10 cellular contexts compared by ENCODE assay signal in the genomic region with DNA sequence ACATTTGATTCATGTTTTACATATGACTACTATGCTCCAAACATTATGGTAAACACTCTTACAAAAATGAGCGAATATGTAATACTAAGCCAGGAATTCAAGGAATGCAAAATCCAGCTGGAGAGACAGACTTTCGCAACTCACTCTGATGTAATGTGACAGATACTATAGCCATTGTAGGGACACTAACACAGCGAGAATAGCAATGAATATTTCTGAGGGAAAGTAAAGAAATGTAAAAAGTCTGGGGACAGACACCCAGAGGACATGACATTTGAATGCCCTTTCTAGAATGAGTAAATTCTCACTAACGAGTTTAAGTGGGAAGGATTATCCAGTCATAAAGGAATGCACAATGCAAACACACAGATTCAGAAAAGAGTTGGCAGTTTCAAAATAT.
DNase-seq lines count a peak whose midpoint lies in the region; ATAC-seq and TF ChIP-seq lines count a peak whose summit lies in the region.
"Had no signal": no experiment of that assay in that cellular context is flagged by ENCODE, and none has a peak within 500 bp of the region (broad histone marks: within the 10 kb centered on the region; RNA-seq: fewer than 3 reads in every experiment).

No MANE protein-coding gene starts in this region.

- H3K9me3 Mint-ChIP-seq in GM23338 (no peaks in the 10 kb centered on the region; the same call in 2 of the 3 replicates), progenitor cell of endocrine pancreas (ENCODE audit: low read depth) (no peaks in the 10 kb centered on the region)

- H3K27ac ChIP-seq in GM23338 (ENCODE audit: low read depth) (no peak overlapping the region; the same call in 1 of the 2 replicates), SJSA1 (peak overlapping the region; percentile 94)
- H3K27ac ChIP-seq: HL-60, ovary had no signal

- H3K4me1 ChIP-seq in GM23338 (ENCODE audit: insufficient read depth) (peaks cover 18% of the 10 kb centered on the region), SJSA1 (replicated peaks) (peaks cover 18% of the 10 kb centered on the region)

- peak overlapping the region; percentile 24 for H3K27ac Mint-ChIP-seq in GM23338
- H3K27ac Mint-ChIP-seq in progenitor cell of endocrine pancreas, result peak overlapping the region; percentile 12

- no peak overlapping the region for H2AFZ ChIP-seq in GM23338

- no peak overlapping the region for H3K4me2 ChIP-seq in GM23338

- no peaks in the 10 kb centered on the region for H3K79me2 ChIP-seq in GM23338 (replicated peaks; ENCODE audit: insufficient read depth)

- H4K20me1 ChIP-seq in GM23338 (replicated peaks; ENCODE audit: insufficient read depth), result no peaks in the 10 kb centered on the region

- H3K27me3 ChIP-seq in GM23338 (ENCODE audit: insufficient read depth), result no peaks in the 10 kb centered on the region
- H3K27me3 ChIP-seq in SJSA1 (replicated peaks), result no peaks in the 10 kb centered on the region

- no peaks in the 10 kb centered on the region for H3K9me3 ChIP-seq in SJSA1 (replicated peaks)
- H3K9me3 ChIP-seq: ovary had no signal

- H3F3A ChIP-seq in GM23338 (replicated peaks; ENCODE audit: low read depth), result no peaks in the 10 kb centered on the region

- H3K4me3 Mint-ChIP-seq in GM23338 (no peak overlapping the region), progenitor cell of endocrine pancreas (ENCODE audit: low read depth) (no peak overlapping the region)

- H3K36me3 ChIP-seq in GM23338 (ENCODE audit: insufficient read depth) (no peaks in the 10 kb centered on the region; the same call in 1 of the 2 replicates), SJSA1 (no peaks in the 10 kb centered on the region)
- H3K36me3 ChIP-seq: ovary had no signal

- no peak for ATAC-seq in GM23338
- no peak for ATAC-seq in HG02840 (IDR thresholded peaks at IDR 0.05; ENCODE audit: low FRiP score, unreplicated experiment)

- DNase-seq in GM23338 (ENCODE audit: low spot score) (peak; percentile 52), SJSA1 (ENCODE audit: low read depth in 1 of 2, low spot score in 2 of 2) (peak in 1 of 2 experiments; percentile 86), fibroblast of the aortic adventitia (ENCODE audit: low read depth) (peak; percentile 94), progenitor cell of endocrine pancreas (ENCODE audit: low spot score, unreplicated experiment) (no peak), UCSD-AML1 (lab: John Stamatoyannopoulos, UW; ENCODE audit: unreplicated experiment) (no peak), T-helper 2 cell (no peak), NCI-H524 (lab: John Stamatoyannopoulos, UW) (no peak)
- DNase-seq: ovary had no signal

- H3K27me3 Mint-ChIP-seq in GM23338 (ENCODE audit: insufficient read depth, low read depth, poor library complexity), result peaks cover 5% of the 10 kb centered on the region
- H3K27me3 Mint-ChIP-seq in progenitor cell of endocrine pancreas, result no peaks in the 10 kb centered on the region

- no peaks in the 10 kb centered on the region; the same call in 2 of the 3 replicates for H3K36me3 Mint-ChIP-seq in GM23338 (ENCODE audit: low read depth)
- peaks cover 15% of the 10 kb centered on the region for H3K36me3 Mint-ChIP-seq in progenitor cell of endocrine pancreas (ENCODE audit: insufficient read depth)

- no peaks in the 10 kb centered on the region for H3K9me2 ChIP-seq in GM23338 (ENCODE audit: insufficient read depth)

- H3K4me1 Mint-ChIP-seq in GM23338 (peaks cover 14% of the 10 kb centered on the region), progenitor cell of endocrine pancreas (ENCODE audit: low read depth) (peaks cover 8% of the 10 kb centered on the region)

- TF ChIP-seq CTCF in GM23338 (conservative IDR thresholded peaks at IDR 0.05; ENCODE audit: low read depth in 2 of 2) (no peak), fibroblast of the aortic adventitia (IDR thresholded peaks at IDR 0.05; ENCODE audit: insufficient read depth, low read length) (no peak), progenitor cell of endocrine pancreas (IDR thresholded peaks at IDR 0.05; ENCODE audit: unreplicated experiment) (no peak)

- H3K4me3 ChIP-seq in GM23338 (no peak overlapping the region), SJSA1 (peak overlapping the region; percentile 7), fibroblast of the aortic adventitia (ENCODE audit: low read depth, low read length) (no peak overlapping the region)
- H3K4me3 ChIP-seq: ovary had no signal

TF ChIP-seq in GM23338, 12 proteins besides CTCF, POLR2A, EP300 and RAD21 (continues in another document):
- TF ChIP-seq EZH2phosphoT487 (IDR thresholded peaks at IDR 0.05; ENCODE audit: unreplicated experiment) (no peak), ZNF114 (CRISPR knock-in tag; IDR thresholded peaks at IDR 0.05) (no peak), NANOG (IDR thresholded peaks at IDR 0.05; ENCODE audit: borderline replicate concordance) (no peak), EZH2 (IDR thresholded peaks at IDR 0.05; ENCODE audit: low read depth, unreplicated experiment) (no peak), ZNF331 (CRISPR knock-in tag; IDR thresholded peaks at IDR 0.05; ENCODE audit: low read depth) (no peak), POLR2AphosphoS5 (IDR thresholded peaks at IDR 0.05; ENCODE audit: low read depth) (no peak), CREB1 (CRISPR knock-in tag; IDR thresholded peaks at IDR 0.05; ENCODE audit: low read depth) (no peak), STAT1 (IDR thresholded peaks at IDR 0.05; ENCODE audit: unreplicated experiment) (no peak), JUNB (IDR thresholded peaks at IDR 0.05; ENCODE audit: unreplicated experiment) (no peak)
- TF ChIP-seq, protein P1, sequence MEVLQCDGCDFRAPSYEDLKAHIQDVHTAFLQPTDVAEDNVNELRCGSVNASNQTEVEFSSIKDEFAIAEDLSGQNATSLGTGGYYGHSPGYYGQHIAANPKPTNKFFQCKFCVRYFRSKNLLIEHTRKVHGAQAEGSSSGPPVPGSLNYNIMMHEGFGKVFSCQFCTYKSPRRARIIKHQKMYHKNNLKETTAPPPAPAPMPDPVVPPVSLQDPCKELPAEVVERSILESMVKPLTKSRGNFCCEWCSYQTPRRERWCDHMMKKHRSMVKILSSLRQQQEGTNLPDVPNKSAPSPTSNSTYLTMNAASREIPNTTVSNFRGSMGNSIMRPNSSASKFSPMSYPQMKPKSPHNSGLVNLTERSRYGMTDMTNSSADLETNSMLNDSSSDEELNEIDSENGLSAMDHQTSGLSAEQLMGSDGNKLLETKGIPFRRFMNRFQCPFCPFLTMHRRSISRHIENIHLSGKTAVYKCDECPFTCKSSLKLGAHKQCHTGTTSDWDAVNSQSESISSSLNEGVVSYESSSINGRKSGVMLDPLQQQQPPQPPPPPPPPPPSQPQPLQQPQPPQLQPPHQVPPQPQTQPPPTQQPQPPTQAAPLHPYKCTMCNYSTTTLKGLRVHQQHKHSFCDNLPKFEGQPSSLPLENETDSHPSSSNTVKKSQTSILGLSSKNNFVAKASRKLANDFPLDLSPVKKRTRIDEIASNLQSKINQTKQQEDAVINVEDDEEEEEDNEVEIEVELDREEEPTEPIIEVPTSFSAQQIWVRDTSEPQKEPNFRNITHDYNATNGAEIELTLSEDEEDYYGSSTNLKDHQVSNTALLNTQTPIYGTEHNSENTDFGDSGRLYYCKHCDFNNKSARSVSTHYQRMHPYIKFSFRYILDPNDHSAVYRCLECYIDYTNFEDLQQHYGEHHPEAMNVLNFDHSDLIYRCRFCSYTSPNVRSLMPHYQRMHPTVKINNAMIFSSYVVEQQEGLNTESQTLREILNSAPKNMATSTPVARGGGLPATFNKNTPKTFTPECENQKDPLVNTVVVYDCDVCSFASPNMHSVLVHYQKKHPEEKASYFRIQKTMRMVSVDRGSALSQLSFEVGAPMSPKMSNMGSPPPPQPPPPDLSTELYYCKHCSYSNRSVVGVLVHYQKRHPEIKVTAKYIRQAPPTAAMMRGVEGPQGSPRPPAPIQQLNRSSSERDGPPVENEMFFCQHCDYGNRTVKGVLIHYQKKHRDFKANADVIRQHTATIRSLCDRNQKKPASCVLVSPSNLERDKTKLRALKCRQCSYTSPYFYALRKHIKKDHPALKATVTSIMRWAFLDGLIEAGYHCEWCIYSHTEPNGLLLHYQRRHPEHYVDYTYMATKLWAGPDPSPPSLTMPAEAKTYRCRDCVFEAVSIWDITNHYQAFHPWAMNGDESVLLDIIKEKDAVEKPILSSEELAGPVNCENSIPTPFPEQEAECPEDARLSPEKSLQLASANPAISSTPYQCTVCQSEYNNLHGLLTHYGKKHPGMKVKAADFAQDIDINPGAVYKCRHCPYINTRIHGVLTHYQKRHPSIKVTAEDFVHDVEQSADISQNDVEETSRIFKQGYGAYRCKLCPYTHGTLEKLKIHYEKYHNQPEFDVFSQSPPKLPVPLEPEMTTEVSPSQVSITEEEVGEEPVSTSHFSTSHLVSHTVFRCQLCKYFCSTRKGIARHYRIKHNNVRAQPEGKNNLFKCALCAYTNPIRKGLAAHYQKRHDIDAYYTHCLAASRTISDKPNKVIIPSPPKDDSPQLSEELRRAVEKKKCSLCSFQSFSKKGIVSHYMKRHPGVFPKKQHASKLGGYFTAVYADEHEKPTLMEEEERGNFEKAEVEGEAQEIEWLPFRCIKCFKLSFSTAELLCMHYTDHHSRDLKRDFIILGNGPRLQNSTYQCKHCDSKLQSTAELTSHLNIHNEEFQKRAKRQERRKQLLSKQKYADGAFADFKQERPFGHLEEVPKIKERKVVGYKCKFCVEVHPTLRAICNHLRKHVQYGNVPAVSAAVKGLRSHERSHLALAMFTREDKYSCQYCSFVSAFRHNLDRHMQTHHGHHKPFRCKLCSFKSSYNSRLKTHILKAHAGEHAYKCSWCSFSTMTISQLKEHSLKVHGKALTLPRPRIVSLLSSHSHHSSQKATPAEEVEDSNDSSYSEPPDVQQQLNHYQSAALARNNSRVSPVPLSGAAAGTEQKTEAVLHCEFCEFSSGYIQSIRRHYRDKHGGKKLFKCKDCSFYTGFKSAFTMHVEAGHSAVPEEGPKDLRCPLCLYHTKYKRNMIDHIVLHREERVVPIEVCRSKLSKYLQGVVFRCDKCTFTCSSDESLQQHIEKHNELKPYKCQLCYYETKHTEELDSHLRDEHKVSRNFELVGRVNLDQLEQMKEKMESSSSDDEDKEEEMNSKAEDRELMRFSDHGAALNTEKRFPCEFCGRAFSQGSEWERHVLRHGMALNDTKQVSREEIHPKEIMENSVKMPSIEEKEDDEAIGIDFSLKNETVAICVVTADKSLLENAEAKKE (CRISPR knock-in tag; IDR thresholded peaks at IDR 0.05), result no peak
- TF ChIP-seq, protein P2, sequence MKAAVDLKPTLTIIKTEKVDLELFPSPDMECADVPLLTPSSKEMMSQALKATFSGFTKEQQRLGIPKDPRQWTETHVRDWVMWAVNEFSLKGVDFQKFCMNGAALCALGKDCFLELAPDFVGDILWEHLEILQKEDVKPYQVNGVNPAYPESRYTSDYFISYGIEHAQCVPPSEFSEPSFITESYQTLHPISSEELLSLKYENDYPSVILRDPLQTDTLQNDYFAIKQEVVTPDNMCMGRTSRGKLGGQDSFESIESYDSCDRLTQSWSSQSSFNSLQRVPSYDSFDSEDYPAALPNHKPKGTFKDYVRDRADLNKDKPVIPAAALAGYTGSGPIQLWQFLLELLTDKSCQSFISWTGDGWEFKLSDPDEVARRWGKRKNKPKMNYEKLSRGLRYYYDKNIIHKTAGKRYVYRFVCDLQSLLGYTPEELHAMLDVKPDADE (IDR thresholded peaks at IDR 0.05), result no peak

Comparison
In these comparisons a context has a peak if more than half of its experiments do, and no peak if none do; other contexts are left out.
1. DNase-seq: peak in GM23338 (single experiment) and fibroblast of the aortic adventitia (single experiment); none in progenitor cell of endocrine pancreas (single experiment), UCSD-AML1 (single experiment), T-helper 2 cell (0 of 5) and NCI-H524 (0 of 2).